In the genomic region with DNA sequence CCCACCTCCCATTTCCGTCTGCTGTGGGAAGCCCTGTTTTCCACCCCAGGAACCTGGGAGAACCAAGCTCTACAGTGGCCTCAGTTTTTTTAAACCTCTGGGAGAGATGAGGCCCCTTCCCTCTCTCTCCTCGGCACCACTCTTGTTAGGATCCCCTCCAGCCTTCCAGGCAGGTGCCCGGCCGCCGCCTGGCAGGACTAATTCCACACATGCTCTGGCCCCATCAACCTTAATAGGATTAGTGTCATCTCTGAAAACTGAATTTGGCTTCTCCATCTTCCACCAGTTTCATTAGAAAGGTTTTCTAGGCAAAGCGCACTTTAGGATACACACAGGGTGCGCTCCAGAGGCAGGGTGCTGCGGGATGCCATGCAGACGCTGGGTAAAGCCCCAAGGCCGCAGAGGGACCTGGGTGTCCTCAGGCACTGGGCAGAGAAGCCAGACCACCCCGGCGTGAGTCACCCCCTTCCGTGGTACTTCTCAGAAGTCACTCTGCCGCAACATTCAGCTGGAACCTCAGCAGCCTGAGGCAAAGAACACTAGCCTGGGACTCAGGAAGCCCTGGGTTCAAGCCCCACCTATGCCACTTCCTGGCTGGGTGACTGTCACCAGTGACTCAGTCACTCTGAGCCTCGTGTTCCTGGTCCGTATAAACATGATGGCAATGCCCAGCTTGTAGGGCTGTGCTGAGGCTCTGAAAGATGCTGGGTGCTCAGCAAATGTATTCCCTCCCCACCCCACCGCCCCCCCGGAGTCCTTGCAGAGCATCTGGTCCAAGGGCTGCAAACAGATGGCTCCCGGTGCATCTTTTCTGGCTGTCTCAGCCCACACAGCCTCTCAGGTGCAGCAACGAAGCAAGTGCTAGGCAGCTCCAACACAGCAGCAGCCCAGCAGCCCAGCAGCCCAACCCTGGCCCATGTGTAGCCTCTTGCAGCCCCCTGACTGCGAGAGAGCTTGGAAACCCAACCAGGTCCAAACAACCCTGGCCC, we compare ENCODE assay signal across 30 cellular contexts. TPM values are rescaled to one million over a fixed set of nuclear protein-coding genes. Genes with fewer than 3 reads are reported as not detected.
DNase-seq lines count a peak whose midpoint lies in the region; ATAC-seq and TF ChIP-seq lines count a peak whose summit lies in the region.
"Had no signal": no experiment of that assay in that cellular context is flagged by ENCODE, and none has a peak within 500 bp of the region (broad histone marks: within the 10 kb centered on the region; RNA-seq: fewer than 3 reads in every experiment).

No MANE protein-coding gene starts in this region.

- H3K9me3 ChIP-seq in breast epithelium (no peaks in the 10 kb centered on the region), upper lobe of right lung (no peaks in the 10 kb centered on the region)
- H3K9me3 ChIP-seq: BLaER1, esophagus squamous epithelium, heart right ventricle, neutrophil, sigmoid colon, transverse colon had no signal

- no peak overlapping the region for H3K27ac Mint-ChIP-seq in MCF 10A (ENCODE audit: low read depth, unreplicated experiment)
- H3K27ac Mint-ChIP-seq: WTC11 had no signal

- CTCF ChIA-PET in MCF 10A (lab: Yijun Ruan, JAX): no interaction called here

- TF ChIP-seq POLR2A in breast epithelium (IDR thresholded peaks at IDR 0.05): no peak

- no peaks in the 10 kb centered on the region for H3K9me3 Mint-ChIP-seq in MCF 10A (ENCODE audit: unreplicated experiment)
- H3K9me3 Mint-ChIP-seq: WTC11 had no signal

- no peaks in the 10 kb centered on the region for H3K4me1 ChIP-seq in breast epithelium
- no peaks in the 10 kb centered on the region for H3K4me1 ChIP-seq in upper lobe of right lung
- H3K4me1 ChIP-seq: psoas muscle had no signal

- TF ChIP-seq CTCF in MCF 10A (IDR thresholded peaks at IDR 0.05; ENCODE audit: unreplicated experiment): no peak
- TF ChIP-seq CTCF in breast epithelium (IDR thresholded peaks at IDR 0.05): no peak
- no peak for TF ChIP-seq CTCF in upper lobe of right lung (IDR thresholded peaks at IDR 0.05)

- ATAC-seq in upper lobe of right lung: no peak
- ATAC-seq in HG03095 (IDR thresholded peaks at IDR 0.05; ENCODE audit: unreplicated experiment): no peak
- ATAC-seq in HG02884 (IDR thresholded peaks at IDR 0.05; ENCODE audit: unreplicated experiment): no peak
- ATAC-seq: heart right ventricle, K562, psoas muscle, WTC11 had no signal

- no peaks in the 10 kb centered on the region for H3K4me1 Mint-ChIP-seq in MCF 10A (ENCODE audit: insufficient read depth, unreplicated experiment)

- no TSS peak for BruUV-seq in MCF 10A (replicated peaks; lab: Mats Ljungman, UMichigan)

- H3K36me3 Mint-ChIP-seq in MCF 10A (ENCODE audit: insufficient read depth, unreplicated experiment): no peaks in the 10 kb centered on the region
- H3K36me3 Mint-ChIP-seq: WTC11 had no signal

- H3K27me3 ChIP-seq in breast epithelium (peaks cover 0 to 13% of the 10 kb centered on the region in 2 donors), upper lobe of right lung (no peaks in the 10 kb centered on the region)

- intact Hi-C loops in MCF 10A (cut with micrococcal nuclease): no loop called here
- intact Hi-C loops in breast epithelium (cut with DNase I; ENCODE audit: low total_unique reads): no loop called here
- intact Hi-C loops in upper lobe of right lung (cut with DNase I): no loop called here

- H3K27ac ChIP-seq in breast epithelium (no peak overlapping the region), caudate nucleus (ENCODE audit: low read depth, low read length) (peak overlapping the region; percentile 44), upper lobe of right lung (no peak overlapping the region)
- H3K27ac ChIP-seq: BLaER1, esophagus squamous epithelium, heart right ventricle, neutrophil, psoas muscle, sigmoid colon, transverse colon had no signal

- H3K4me3 ChIP-seq in breast epithelium (no peak overlapping the region), upper lobe of right lung (no peak overlapping the region)
- H3K4me3 ChIP-seq: BLaER1, esophagus squamous epithelium, heart right ventricle, K562, psoas muscle, sigmoid colon, transverse colon had no signal

- H3K36me3 ChIP-seq in breast epithelium: no peaks in the 10 kb centered on the region
- no peaks in the 10 kb centered on the region for H3K36me3 ChIP-seq in upper lobe of right lung
- H3K36me3 ChIP-seq: BLaER1, esophagus squamous epithelium, heart right ventricle, neutrophil, sigmoid colon, transverse colon had no signal

- no peak overlapping the region for H3K4me3 Mint-ChIP-seq in MCF 10A (ENCODE audit: unreplicated experiment)
- H3K4me3 Mint-ChIP-seq: WTC11 had no signal

- peak; percentile 6 for DNase-seq in MCF 10A (ENCODE audit: unreplicated experiment)
- no peak for DNase-seq in breast epithelium (ENCODE audit: low spot score in 2 of 2)
- DNase-seq in NCI-H1694 treated with DMSO at 0.1 percent for 48 hours (lab: John Stamatoyannopoulos, UW): peak; percentile 25
- no peak for DNase-seq in caudate nucleus (lab: John Stamatoyannopoulos, UW)
- DNase-seq in upper lobe of right lung: peak; percentile 41
- no peak for DNase-seq in DMS153 (lab: John Stamatoyannopoulos, UW)
- DNase-seq: activated CD4-positive, alpha-beta T cell treated with anti-CD3 and anti-CD28 coated beads, Interleukin-2, amount 50 U/mL, for 1 hour; activated CD8-positive, alpha-beta memory T cell treated with anti-CD3 and anti-CD28 coated beads, Interleukin-2, amount 50 U/mL, for 4 hours; activated naive CD4-positive, alpha-beta T cell; cerebellar nuclear complex; dermis blood vessel endothelial cell; DMS79 treated with DMSO at 0.1 percent for 48 hours; esophagus squamous epithelium; foreskin melanocyte; heart right ventricle; NCI-H1105; NCI-H2081; NCI-H345; NCI-H748 treated with DMSO at 0.1 percent for 48 hours; psoas muscle; sigmoid colon; stimulated activated CD4-positive, alpha-beta T cell treated with anti-CD3 and anti-CD28 coated beads, Interleukin-4, amount 100 ng/mL, for 4 hours; T1000; transverse colon had no signal

- H3K27me3 Mint-ChIP-seq in MCF 10A (ENCODE audit: insufficient read depth, unreplicated experiment): no peaks in the 10 kb centered on the region

- POLR2A ChIA-PET in MCF 10A (lab: Yijun Ruan, JAX): no interaction called here

RNA-seq across cellular contexts. Expression of a gene that starts 29.1 kb away (rescaled TPM):
- total RNA-seq in MCF 10A (2022) (3.6 and 7.5 TPM in 2 replicates), breast epithelium (under 1 TPM; 0.16 to 0.66 (median 0.44) TPM), upper lobe of right lung (0.09 TPM)

Comparison
In these comparisons a context has a peak if more than half of its experiments do, and no peak if none do; other contexts are left out.
1. DNase-seq: peak in MCF 10A (single experiment), NCI-H1694 treated with DMSO at 0.1 percent for 48 hours (single experiment) and upper lobe of right lung (single experiment); none in breast epithelium (0 of 2), caudate nucleus (0 of 61) and DMS153 (single experiment).